In genomic region chr5:65104831-65105230, GRCh38 we compare ENCODE assay signal across 23 cellular contexts.
DNase-seq lines count a peak whose midpoint lies in the region; ATAC-seq lines count a peak whose summit lies in the region.
"Had no signal": no experiment of that assay in that cellular context is flagged by ENCODE, and none has a peak within 500 bp of the region (broad histone marks: within the 10 kb centered on the region; RNA-seq: fewer than 3 reads in every experiment).

No MANE protein-coding gene starts in this region.

- CTCF ChIA-PET in CD8-positive, alpha-beta memory T cell (lab: Charles Lee), result no interaction called here

- H3K9me3 Mint-ChIP-seq in activated CD4-positive, alpha-beta T cell treated with anti-CD3 and anti-CD28 coated beads, Interleukin-2, amount 10 ng/mL, durations not matched to agents 24 days and 14 days, result peaks cover 6% of the 10 kb centered on the region
- H3K9me3 Mint-ChIP-seq in CD8-positive, alpha-beta memory T cell, result no peaks in the 10 kb centered on the region
- peaks cover 3% of the 10 kb centered on the region for H3K9me3 Mint-ChIP-seq in activated naive CD8-positive, alpha-beta T cell treated with anti-CD3 and anti-CD28 coated beads, Interleukin-2, amount 10 ng/mL, durations not matched to agents 7 days and 5 days
- peaks cover 3% of the 10 kb centered on the region for H3K9me3 Mint-ChIP-seq in natural killer cell treated with Interleukin-12 subunit alpha and Interleukin-12 subunit beta and Interleukin-15 and Interleukin-18, amount 100 ng/mL, for 72 hours
- H3K9me3 Mint-ChIP-seq: neural progenitor cell had no signal

- H3K4me1 Mint-ChIP-seq in activated CD4-positive, alpha-beta T cell treated with anti-CD3 and anti-CD28 coated beads, Interleukin-2, amount 10 ng/mL, durations not matched to agents 24 days and 14 days, result peaks cover 30% of the 10 kb centered on the region
- peaks cover 30 to 33% (median 32%) of the 10 kb centered on the region in 3 donors for H3K4me1 Mint-ChIP-seq in CD8-positive, alpha-beta memory T cell
- H3K4me1 Mint-ChIP-seq in activated naive CD8-positive, alpha-beta T cell treated with anti-CD3 and anti-CD28 coated beads, Interleukin-2, amount 10 ng/mL, durations not matched to agents 7 days and 5 days, result peaks cover 36% of the 10 kb centered on the region
- peaks cover 30 to 34% of the 10 kb centered on the region in 2 donors for H3K4me1 Mint-ChIP-seq in natural killer cell treated with Interleukin-12 subunit alpha and Interleukin-12 subunit beta and Interleukin-15 and Interleukin-18, amount 100 ng/mL, for 72 hours (ENCODE audit: low read depth in 2 of 2)

- intact Hi-C loops in activated CD4-positive, alpha-beta T cell treated with anti-CD3 and anti-CD28 coated beads, Interleukin-2, amount 10 ng/mL, durations not matched to agents 24 days and 14 days (cut with micrococcal nuclease), result loop anchor here (1.0 to 10.0 kb wide), 3 partner anchors 90 to 378 kb away; no protein-coding TSS in a partner anchor

- ATAC-seq in activated naive CD8-positive, alpha-beta T cell treated with anti-CD3 and anti-CD28 coated beads, Interleukin-2, amount 10 ng/mL, durations not matched to agents 7 days and 5 days (ENCODE audit: low read depth), result no peak
- ATAC-seq in natural killer cell treated with Interleukin-12 subunit alpha and Interleukin-12 subunit beta and Interleukin-15 and Interleukin-18, amount 100 ng/mL, for 72 hours, result no peak
- no peak for ATAC-seq in esophagus mucosa
- ATAC-seq: right cardiac atrium had no signal

- H3K36me3 ChIP-seq in CD8-positive, alpha-beta memory T cell (ENCODE audit: insufficient read depth, low read length), result no peaks in the 10 kb centered on the region
- H3K36me3 ChIP-seq: neural progenitor cell, upper lobe of left lung had no signal

- DNase-seq in activated CD4-positive, alpha-beta T cell treated with anti-CD3 and anti-CD28 coated beads, Interleukin-2, amount 10 ng/mL, durations not matched to agents 24 days and 14 days, result peak; percentile 42
- DNase-seq in activated CD4-positive, alpha-beta T cell treated with anti-CD3 and anti-CD28 coated beads, Interleukin-2, amount 50 U/mL, for 48 hours, result no peak
- no peak for DNase-seq in CD8-positive, alpha-beta memory T cell
- no peak for DNase-seq in activated naive CD8-positive, alpha-beta T cell treated with anti-CD3 and anti-CD28 coated beads, Interleukin-2, amount 10 ng/mL, durations not matched to agents 7 days and 5 days
- no peak for DNase-seq in natural killer cell treated with Interleukin-12 subunit alpha and Interleukin-12 subunit beta and Interleukin-15 and Interleukin-18, amount 100 ng/mL, for 72 hours (ENCODE audit: low spot score)
- DNase-seq in foreskin melanocyte (no peak), NCI-H82 treated with DMSO at 0.1 percent for 48 hours (lab: John Stamatoyannopoulos, UW; ENCODE audit: unreplicated experiment) (no peak)
- DNase-seq: 8988T; activated CD4-positive, alpha-beta T cell treated with anti-CD3 and anti-CD28 coated beads for 4 hours; central memory CD4-positive, alpha-beta T cell; DMS53; H7; midbrain; NCI-H1048; NCI-H1694; posterior cingulate gyrus; right cardiac atrium; stimulated activated CD4-positive, alpha-beta T cell treated with anti-CD3 and anti-CD28 coated beads, Interleukin-2, amount 100 ng/mL, for 24 hours; upper lobe of left lung had no signal

- no peak overlapping the region for H3K27ac ChIP-seq in CD8-positive, alpha-beta memory T cell (ENCODE audit: low read depth, low read length)
- H3K27ac ChIP-seq: neural progenitor cell, SK-N-MC, upper lobe of left lung had no signal

- peaks cover 22% of the 10 kb centered on the region for H3K4me1 ChIP-seq in CD8-positive, alpha-beta memory T cell (ENCODE audit: insufficient read depth, low read length)
- H3K4me1 ChIP-seq: neural progenitor cell had no signal

- H3K27me3 Mint-ChIP-seq in activated CD4-positive, alpha-beta T cell treated with anti-CD3 and anti-CD28 coated beads, Interleukin-2, amount 10 ng/mL, durations not matched to agents 24 days and 14 days, result peaks cover 21% of the 10 kb centered on the region
- no peaks in the 10 kb centered on the region for H3K27me3 Mint-ChIP-seq in CD8-positive, alpha-beta memory T cell
- no peaks in the 10 kb centered on the region for H3K27me3 Mint-ChIP-seq in activated naive CD8-positive, alpha-beta T cell treated with anti-CD3 and anti-CD28 coated beads, Interleukin-2, amount 10 ng/mL, durations not matched to agents 7 days and 5 days
- peaks cover 4 to 14% of the 10 kb centered on the region in 2 donors for H3K27me3 Mint-ChIP-seq in natural killer cell treated with Interleukin-12 subunit alpha and Interleukin-12 subunit beta and Interleukin-15 and Interleukin-18, amount 100 ng/mL, for 72 hours
- H3K27me3 Mint-ChIP-seq: activated naive CD8-positive, alpha-beta T cell had no signal

- H3K27ac Mint-ChIP-seq in activated CD4-positive, alpha-beta T cell treated with anti-CD3 and anti-CD28 coated beads, Interleukin-2, amount 10 ng/mL, durations not matched to agents 24 days and 14 days, result no peak overlapping the region
- peak overlapping the region in 6 of 8 donors; percentile 14 to 91 (median 72) for H3K27ac Mint-ChIP-seq in CD8-positive, alpha-beta memory T cell
- peak overlapping the region; percentile 72 for H3K27ac Mint-ChIP-seq in activated naive CD8-positive, alpha-beta T cell treated with anti-CD3 and anti-CD28 coated beads, Interleukin-2, amount 10 ng/mL, durations not matched to agents 7 days and 5 days
- peak overlapping the region in 1 of 2 donors; percentile 3 for H3K27ac Mint-ChIP-seq in natural killer cell treated with Interleukin-12 subunit alpha and Interleukin-12 subunit beta and Interleukin-15 and Interleukin-18, amount 100 ng/mL, for 72 hours
- H3K27ac Mint-ChIP-seq: activated naive CD8-positive, alpha-beta T cell; neural progenitor cell had no signal

- peak overlapping the region; percentile 33 for H3K4me3 Mint-ChIP-seq in activated CD4-positive, alpha-beta T cell treated with anti-CD3 and anti-CD28 coated beads, Interleukin-2, amount 10 ng/mL, durations not matched to agents 24 days and 14 days
- H3K4me3 Mint-ChIP-seq in CD8-positive, alpha-beta memory T cell, result peak overlapping the region in 5 of 7 donors; percentile 5 to 79 (median 63)
- H3K4me3 Mint-ChIP-seq in activated naive CD8-positive, alpha-beta T cell treated with anti-CD3 and anti-CD28 coated beads, Interleukin-2, amount 10 ng/mL, durations not matched to agents 7 days and 5 days, result peak overlapping the region; percentile 56
- peak overlapping the region; percentile 20 for H3K4me3 Mint-ChIP-seq in natural killer cell treated with Interleukin-12 subunit alpha and Interleukin-12 subunit beta and Interleukin-15 and Interleukin-18, amount 100 ng/mL, for 72 hours
- H3K4me3 Mint-ChIP-seq: neural progenitor cell had no signal

- POLR2A ChIA-PET in CD8-positive, alpha-beta memory T cell (lab: Charles Lee), result interaction anchor here (1.4 kb wide), 1 partner anchor 378 kb away, joined by 4 read pairs; no protein-coding TSS in a partner anchor
- POLR2A ChIA-PET in activated naive CD8-positive, alpha-beta T cell treated with anti-CD3 and anti-CD28 coated beads, Interleukin-2, amount 10 ng/mL, durations not matched to agents 7 days and 5 days (lab: Charles Lee), result interaction anchor here (3.0 to 3.2 kb wide), 2 partner anchors 69 to 377 kb away, joined by 18 to 20 read pairs; partner anchors contain the start of gene ADAMTS6

- H3K9me3 ChIP-seq in CD8-positive, alpha-beta memory T cell (ENCODE audit: low read length), result no peaks in the 10 kb centered on the region
- H3K9me3 ChIP-seq: upper lobe of left lung had no signal

- H3K27me3 ChIP-seq in CD8-positive, alpha-beta memory T cell (ENCODE audit: insufficient read depth, low read length, poor library complexity, severe bottlenecking), result no peaks in the 10 kb centered on the region
- H3K27me3 ChIP-seq: neural progenitor cell, upper lobe of left lung had no signal

- H3K4me3 ChIP-seq in CD8-positive, alpha-beta memory T cell (ENCODE audit: low read length), result no peak overlapping the region
- H3K4me3 ChIP-seq: neural progenitor cell, SK-N-MC, upper lobe of left lung had no signal

- H3K36me3 Mint-ChIP-seq in activated CD4-positive, alpha-beta T cell treated with anti-CD3 and anti-CD28 coated beads, Interleukin-2, amount 10 ng/mL, durations not matched to agents 24 days and 14 days (ENCODE audit: low read depth), result no peaks in the 10 kb centered on the region
- peaks cover 0 to 3% (median 2%) of the 10 kb centered on the region in 3 donors for H3K36me3 Mint-ChIP-seq in CD8-positive, alpha-beta memory T cell
- peaks cover 4% of the 10 kb centered on the region for H3K36me3 Mint-ChIP-seq in activated naive CD8-positive, alpha-beta T cell treated with anti-CD3 and anti-CD28 coated beads, Interleukin-2, amount 10 ng/mL, durations not matched to agents 7 days and 5 days
- H3K36me3 Mint-ChIP-seq in natural killer cell treated with Interleukin-12 subunit alpha and Interleukin-12 subunit beta and Interleukin-15 and Interleukin-18, amount 100 ng/mL, for 72 hours, result no peaks in the 10 kb centered on the region
- H3K36me3 Mint-ChIP-seq: activated naive CD8-positive, alpha-beta T cell; neural progenitor cell had no signal
